ENCODE assay signal across 12 cellular contexts in the genomic region with DNA sequence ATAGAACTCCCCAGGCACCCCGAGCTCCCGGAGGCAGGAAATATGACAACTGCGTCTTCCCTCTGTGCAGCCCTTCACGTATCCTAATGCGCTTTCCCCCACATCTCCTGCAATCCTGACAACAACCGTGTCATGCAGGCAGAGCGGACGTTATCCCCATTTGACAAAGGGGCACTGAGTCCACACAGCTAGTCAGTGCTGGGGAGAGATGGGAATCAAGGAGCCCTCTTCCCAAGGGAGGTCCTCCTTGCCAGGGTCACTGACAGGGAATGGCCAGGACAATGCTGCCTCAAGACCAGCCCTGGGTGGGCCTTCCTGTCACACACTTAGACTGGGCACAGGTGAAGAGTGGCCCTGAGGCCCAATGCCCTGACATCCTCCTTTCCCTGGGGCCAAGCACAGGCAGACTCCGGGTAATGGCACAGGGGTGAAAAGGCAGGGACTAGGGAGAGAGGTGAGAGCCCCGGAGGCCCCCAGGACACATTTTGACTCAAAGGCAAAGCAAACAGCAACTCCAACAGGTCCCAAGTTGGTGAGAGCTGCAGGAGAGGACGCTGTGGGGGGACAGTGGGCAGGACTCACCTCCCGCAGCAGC. TPM values are rescaled to one million over a fixed set of nuclear protein-coding genes. Genes with fewer than 3 reads are reported as not detected.
A peak's percentile ranks its signal among the peaks of the same experiment; 100 is the strongest.
DNase-seq lines count a peak whose midpoint lies in the region; ATAC-seq and TF ChIP-seq lines count a peak whose summit lies in the region.
"Had no signal": no experiment of that assay in that cellular context is flagged by ENCODE, and none has a peak within 500 bp of the region (broad histone marks: within the 10 kb centered on the region; RNA-seq: fewer than 3 reads in every experiment).

No MANE protein-coding gene starts in this region.

- peaks cover 33 to 41% (median 38%) of the 10 kb centered on the region in 3 donors for H3K4me1 Mint-ChIP-seq in CD8-positive, alpha-beta memory T cell
- peaks cover 39 to 40% of the 10 kb centered on the region in 2 donors for H3K4me1 Mint-ChIP-seq in effector memory CD8-positive, alpha-beta T cell (ENCODE audit: low read depth in 2 of 2)

- peak overlapping the region; percentile 74 for H3K9ac ChIP-seq in Loucy (ENCODE audit: low read depth, low read length, poor library complexity, severe bottlenecking)

- H2AFZ ChIP-seq in Loucy (ENCODE audit: low read length): no peak overlapping the region

- ATAC-seq in effector memory CD8-positive, alpha-beta T cell (replicated peaks): no peak

- H3K27ac Mint-ChIP-seq in CD8-positive, alpha-beta memory T cell: peak overlapping the region in 5 of 8 donors; percentile 12 to 66 (median 56)
- peak overlapping the region in 1 of 2 donors; percentile 78 for H3K27ac Mint-ChIP-seq in effector memory CD8-positive, alpha-beta T cell

- TF ChIP-seq CTCF in Loucy (conservative IDR thresholded peaks at IDR 0.05; ENCODE audit: low read length): no peak

- H3K79me2 ChIP-seq in Loucy (ENCODE audit: insufficient read depth, low read length): peaks cover 67% of the 10 kb centered on the region

- no peaks in the 10 kb centered on the region for H3K27me3 Mint-ChIP-seq in CD8-positive, alpha-beta memory T cell
- H3K27me3 Mint-ChIP-seq in effector memory CD8-positive, alpha-beta T cell: no peaks in the 10 kb centered on the region

- H3K4me3 ChIP-seq in CD8-positive, alpha-beta memory T cell (ENCODE audit: low read length): no peak overlapping the region
- peak overlapping the region; percentile 92 for H3K4me3 ChIP-seq in Loucy (ENCODE audit: low read length, poor library complexity, severe bottlenecking)
- H3K4me3 ChIP-seq in effector memory CD4-positive, alpha-beta T cell (ENCODE audit: insufficient read depth, low read depth, low read length, poor library complexity, severe bottlenecking): no peak overlapping the region

- no peaks in the 10 kb centered on the region for H3K9me3 Mint-ChIP-seq in CD8-positive, alpha-beta memory T cell
- H3K9me3 Mint-ChIP-seq in effector memory CD8-positive, alpha-beta T cell: no peaks in the 10 kb centered on the region

- CTCF ChIA-PET in CD8-positive, alpha-beta memory T cell (lab: Charles Lee): no interaction called here

- peaks cover 57% of the 10 kb centered on the region for H4K20me1 ChIP-seq in Loucy (ENCODE audit: insufficient read depth, low read length, poor library complexity, severe bottlenecking)

- peak overlapping the region; percentile 53 to 97 (median 66) for H3K4me3 Mint-ChIP-seq in CD8-positive, alpha-beta memory T cell
- peak overlapping the region; percentile 82 to 91 for H3K4me3 Mint-ChIP-seq in effector memory CD8-positive, alpha-beta T cell

- POLR2A ChIA-PET in CD8-positive, alpha-beta memory T cell (lab: Charles Lee): no interaction called here

- intact Hi-C loops in posterior vena cava (cut with DNase I): no loop called here

- no peaks in the 10 kb centered on the region for H3K9me2 ChIP-seq in Loucy (replicated peaks; ENCODE audit: low read depth, low read length)

- no peak for DNase-seq in CD8-positive, alpha-beta memory T cell
- no peak for DNase-seq in effector memory CD8-positive, alpha-beta T cell
- DNase-seq in posterior vena cava (ENCODE audit: low spot score) (peak; percentile 64), HT-29 (ENCODE audit: low spot score) (no peak), NCI-H2171 treated with DMSO at 0.1 percent for 48 hours (lab: John Stamatoyannopoulos, UW) (no peak)
- DNase-seq in effector memory CD4-positive, alpha-beta T cell: no peak
- DNase-seq in stimulated activated CD4-positive, alpha-beta T cell treated with anti-CD3 and anti-CD28 coated beads, Interleukin-12 subunit alpha, Interleukin-12 subunit beta, amount 100 ng/mL, for 4 hours: no peak
- DNase-seq: dermis blood vessel endothelial cell, NCI-H146, retina, SIG-M5 had no signal

- H3K36me3 Mint-ChIP-seq in CD8-positive, alpha-beta memory T cell: peaks cover 0 to 8% (median 0%) of the 10 kb centered on the region in 3 donors
- H3K36me3 Mint-ChIP-seq in effector memory CD8-positive, alpha-beta T cell (ENCODE audit: insufficient read depth): peaks cover 8% of the 10 kb centered on the region

- peaks cover 32% of the 10 kb centered on the region for H3K4me1 ChIP-seq in CD8-positive, alpha-beta memory T cell (ENCODE audit: insufficient read depth, low read length)
- peaks cover 47% of the 10 kb centered on the region for H3K4me1 ChIP-seq in Loucy (ENCODE audit: insufficient read depth, low read length, poor library complexity, severe bottlenecking)
- peaks cover 30% of the 10 kb centered on the region for H3K4me1 ChIP-seq in effector memory CD4-positive, alpha-beta T cell (ENCODE audit: control insufficient read depth, insufficient read depth, low read length, poor library complexity, severe bottlenecking)

- H3K27me3 ChIP-seq in CD8-positive, alpha-beta memory T cell (ENCODE audit: insufficient read depth, low read length, poor library complexity, severe bottlenecking): no peaks in the 10 kb centered on the region
- no peaks in the 10 kb centered on the region for H3K27me3 ChIP-seq in Loucy (ENCODE audit: insufficient read depth, low read length, poor library complexity, severe bottlenecking)
- no peaks in the 10 kb centered on the region for H3K27me3 ChIP-seq in effector memory CD4-positive, alpha-beta T cell (replicated peaks; ENCODE audit: control insufficient read depth, insufficient read depth, low read length, poor library complexity, severe bottlenecking)

- no peak overlapping the region for H3K27ac ChIP-seq in CD8-positive, alpha-beta memory T cell (ENCODE audit: low read depth, low read length)
- H3K27ac ChIP-seq in effector memory CD4-positive, alpha-beta T cell (ENCODE audit: insufficient read depth, low read length, poor library complexity, severe bottlenecking): no peak overlapping the region

- H3K36me3 ChIP-seq in CD8-positive, alpha-beta memory T cell (ENCODE audit: insufficient read depth, low read length): no peaks in the 10 kb centered on the region
- H3K36me3 ChIP-seq in Loucy (ENCODE audit: insufficient read depth, low read length): no peaks in the 10 kb centered on the region
- H3K36me3 ChIP-seq in effector memory CD4-positive, alpha-beta T cell (ENCODE audit: control insufficient read depth, insufficient read depth, low read length): no peaks in the 10 kb centered on the region

- no peaks in the 10 kb centered on the region for H3K9me3 ChIP-seq in CD8-positive, alpha-beta memory T cell (ENCODE audit: low read length)
- H3K9me3 ChIP-seq in Loucy (ENCODE audit: insufficient read depth, low read depth, low read length): no peaks in the 10 kb centered on the region
- H3K9me3 ChIP-seq in effector memory CD4-positive, alpha-beta T cell (ENCODE audit: control insufficient read depth, low read length): no peaks in the 10 kb centered on the region

- H3F3A ChIP-seq in Loucy (ENCODE audit: low read depth): no peaks in the 10 kb centered on the region

- peak overlapping the region; percentile 79 for H3K4me2 ChIP-seq in Loucy (ENCODE audit: low read depth, low read length, poor library complexity, severe bottlenecking)

RNA-seq across cellular contexts. Expression of a gene that starts 2.2 kb away (rescaled TPM):
- total RNA-seq in CD8-positive, alpha-beta memory T cell: 10 to 100 TPM; 90.9 to 95.4 TPM
- polyA plus RNA-seq in CD8-positive, alpha-beta memory T cell: 8.8 TPM
- total RNA-seq in posterior vena cava: 100 to 1,000 TPM in 1 of 2 donors, 10 to 100 TPM in 1; 99.5 to 129 TPM
- total RNA-seq in HT-29 (2014; rRNA removed; shearing (Covaris generic)): 78.1 and 80.7 TPM in 2 replicates

RNA-seq across cellular contexts. Expression of a gene that starts 53.9 kb away (rescaled TPM):
- 1 to 10 TPM; 4.4 to 4.7 TPM for total RNA-seq in CD8-positive, alpha-beta memory T cell
- 2.8 TPM for polyA plus RNA-seq in CD8-positive, alpha-beta memory T cell
- 1 to 10 TPM; 5.6 to 7.2 TPM for total RNA-seq in posterior vena cava
- 0.89 and 0.92 TPM in 2 replicates for total RNA-seq in HT-29 (2014; rRNA removed; shearing (Covaris generic))
